1 cellular context compared by ENCODE assay signal in the genomic region with DNA sequence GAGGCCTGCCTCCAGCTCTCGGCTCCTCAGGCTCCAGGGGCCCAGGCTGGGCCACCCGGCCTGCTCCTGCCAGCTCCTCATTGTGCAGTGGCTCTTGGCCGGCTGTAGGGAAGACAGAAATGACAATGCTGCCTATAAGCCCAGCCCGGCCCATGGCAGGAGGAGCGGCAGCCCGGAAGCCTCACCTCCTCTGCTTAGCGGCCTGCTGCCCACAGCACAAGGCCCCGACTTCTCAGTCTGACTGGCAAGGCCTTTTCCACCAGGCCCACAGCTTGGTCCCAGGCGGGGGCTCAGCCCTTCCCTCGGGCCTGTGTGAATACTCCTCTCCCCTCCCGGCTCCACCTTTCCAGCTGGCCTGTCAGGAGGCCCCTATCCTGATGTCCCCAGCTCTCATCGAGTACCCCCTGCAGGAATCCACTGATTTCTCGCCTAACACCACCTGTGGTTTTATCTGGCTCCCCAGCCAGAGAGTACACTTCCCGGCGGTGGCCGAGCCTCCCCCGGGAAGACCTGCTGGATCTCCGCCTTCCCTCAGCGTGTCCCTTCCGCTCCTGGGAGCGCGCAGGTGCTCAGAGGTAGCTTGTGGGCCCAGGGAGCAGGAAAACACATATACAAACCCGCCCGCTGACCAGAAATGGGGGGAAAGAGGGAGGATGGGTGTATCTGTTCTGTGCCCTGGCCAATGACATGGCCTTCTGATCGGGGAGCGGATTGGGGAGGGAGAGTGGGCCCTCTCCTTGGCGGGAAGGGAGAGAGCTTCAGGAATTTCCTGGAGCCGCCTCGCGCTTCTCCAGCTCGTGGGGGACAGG.
TF ChIP-seq lines count a peak whose summit lies in the region.

No MANE protein-coding gene starts in this region.

TF ChIP-seq in HEK293, 187 proteins besides CTCF, POLR2A, EP300 and RAD21 (continued from another document):
- TF ChIP-seq, protein P1, sequence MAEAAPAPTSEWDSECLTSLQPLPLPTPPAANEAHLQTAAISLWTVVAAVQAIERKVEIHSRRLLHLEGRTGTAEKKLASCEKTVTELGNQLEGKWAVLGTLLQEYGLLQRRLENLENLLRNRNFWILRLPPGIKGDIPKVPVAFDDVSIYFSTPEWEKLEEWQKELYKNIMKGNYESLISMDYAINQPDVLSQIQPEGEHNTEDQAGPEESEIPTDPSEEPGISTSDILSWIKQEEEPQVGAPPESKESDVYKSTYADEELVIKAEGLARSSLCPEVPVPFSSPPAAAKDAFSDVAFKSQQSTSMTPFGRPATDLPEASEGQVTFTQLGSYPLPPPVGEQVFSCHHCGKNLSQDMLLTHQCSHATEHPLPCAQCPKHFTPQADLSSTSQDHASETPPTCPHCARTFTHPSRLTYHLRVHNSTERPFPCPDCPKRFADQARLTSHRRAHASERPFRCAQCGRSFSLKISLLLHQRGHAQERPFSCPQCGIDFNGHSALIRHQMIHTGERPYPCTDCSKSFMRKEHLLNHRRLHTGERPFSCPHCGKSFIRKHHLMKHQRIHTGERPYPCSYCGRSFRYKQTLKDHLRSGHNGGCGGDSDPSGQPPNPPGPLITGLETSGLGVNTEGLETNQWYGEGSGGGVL (tag by site-specific recombination; IDR thresholded peaks at IDR 0.05): peak; percentile 90
- TF ChIP-seq, protein P2, sequence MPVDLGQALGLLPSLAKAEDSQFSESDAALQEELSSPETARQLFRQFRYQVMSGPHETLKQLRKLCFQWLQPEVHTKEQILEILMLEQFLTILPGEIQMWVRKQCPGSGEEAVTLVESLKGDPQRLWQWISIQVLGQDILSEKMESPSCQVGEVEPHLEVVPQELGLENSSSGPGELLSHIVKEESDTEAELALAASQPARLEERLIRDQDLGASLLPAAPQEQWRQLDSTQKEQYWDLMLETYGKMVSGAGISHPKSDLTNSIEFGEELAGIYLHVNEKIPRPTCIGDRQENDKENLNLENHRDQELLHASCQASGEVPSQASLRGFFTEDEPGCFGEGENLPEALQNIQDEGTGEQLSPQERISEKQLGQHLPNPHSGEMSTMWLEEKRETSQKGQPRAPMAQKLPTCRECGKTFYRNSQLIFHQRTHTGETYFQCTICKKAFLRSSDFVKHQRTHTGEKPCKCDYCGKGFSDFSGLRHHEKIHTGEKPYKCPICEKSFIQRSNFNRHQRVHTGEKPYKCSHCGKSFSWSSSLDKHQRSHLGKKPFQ (tag by site-specific recombination; IDR thresholded peaks at IDR 0.05): no peak
- TF ChIP-seq ZFP69B (tag by site-specific recombination; IDR thresholded peaks at IDR 0.05) (peak; percentile 85), SCRT2 (tag by site-specific recombination; IDR thresholded peaks at IDR 0.05) (peak; percentile 55; the same call in 1 of the 2 replicates), ZNF366 (tag by site-specific recombination; conservative IDR thresholded peaks at IDR 0.05) (peak; percentile 43; the same call in 1 of the 2 replicates), ZNF140 (tag by site-specific recombination; IDR thresholded peaks at IDR 0.05) (no peak), RBAK (tag by site-specific recombination; IDR thresholded peaks at IDR 0.05) (no peak), ZNF324 (tag by site-specific recombination; IDR thresholded peaks at IDR 0.05) (no peak), ZSCAN30 (tag by site-specific recombination; IDR thresholded peaks at IDR 0.05) (peak; percentile 30; the same call in 1 of the 2 replicates), ZNF792 (tag by site-specific recombination; IDR thresholded peaks at IDR 0.05) (no peak), ZNF549 (tag by site-specific recombination; IDR thresholded peaks at IDR 0.05) (no peak), ZNF239 (tag by site-specific recombination; IDR thresholded peaks at IDR 0.05) (no peak), ZNF394 (tag by site-specific recombination; IDR thresholded peaks at IDR 0.05; ENCODE audit: borderline replicate concordance) (peak; percentile 69), ZNF501 (tag by site-specific recombination; IDR thresholded peaks at IDR 0.05) (no peak)
- TF ChIP-seq, protein P3, sequence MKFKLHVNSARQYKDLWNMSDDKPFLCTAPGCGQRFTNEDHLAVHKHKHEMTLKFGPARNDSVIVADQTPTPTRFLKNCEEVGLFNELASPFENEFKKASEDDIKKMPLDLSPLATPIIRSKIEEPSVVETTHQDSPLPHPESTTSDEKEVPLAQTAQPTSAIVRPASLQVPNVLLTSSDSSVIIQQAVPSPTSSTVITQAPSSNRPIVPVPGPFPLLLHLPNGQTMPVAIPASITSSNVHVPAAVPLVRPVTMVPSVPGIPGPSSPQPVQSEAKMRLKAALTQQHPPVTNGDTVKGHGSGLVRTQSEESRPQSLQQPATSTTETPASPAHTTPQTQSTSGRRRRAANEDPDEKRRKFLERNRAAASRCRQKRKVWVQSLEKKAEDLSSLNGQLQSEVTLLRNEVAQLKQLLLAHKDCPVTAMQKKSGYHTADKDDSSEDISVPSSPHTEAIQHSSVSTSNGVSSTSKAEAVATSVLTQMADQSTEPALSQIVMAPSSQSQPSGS (tag by site-specific recombination; IDR thresholded peaks at IDR 0.05; ENCODE audit: low read depth): no peak
- TF ChIP-seq, protein P4, sequence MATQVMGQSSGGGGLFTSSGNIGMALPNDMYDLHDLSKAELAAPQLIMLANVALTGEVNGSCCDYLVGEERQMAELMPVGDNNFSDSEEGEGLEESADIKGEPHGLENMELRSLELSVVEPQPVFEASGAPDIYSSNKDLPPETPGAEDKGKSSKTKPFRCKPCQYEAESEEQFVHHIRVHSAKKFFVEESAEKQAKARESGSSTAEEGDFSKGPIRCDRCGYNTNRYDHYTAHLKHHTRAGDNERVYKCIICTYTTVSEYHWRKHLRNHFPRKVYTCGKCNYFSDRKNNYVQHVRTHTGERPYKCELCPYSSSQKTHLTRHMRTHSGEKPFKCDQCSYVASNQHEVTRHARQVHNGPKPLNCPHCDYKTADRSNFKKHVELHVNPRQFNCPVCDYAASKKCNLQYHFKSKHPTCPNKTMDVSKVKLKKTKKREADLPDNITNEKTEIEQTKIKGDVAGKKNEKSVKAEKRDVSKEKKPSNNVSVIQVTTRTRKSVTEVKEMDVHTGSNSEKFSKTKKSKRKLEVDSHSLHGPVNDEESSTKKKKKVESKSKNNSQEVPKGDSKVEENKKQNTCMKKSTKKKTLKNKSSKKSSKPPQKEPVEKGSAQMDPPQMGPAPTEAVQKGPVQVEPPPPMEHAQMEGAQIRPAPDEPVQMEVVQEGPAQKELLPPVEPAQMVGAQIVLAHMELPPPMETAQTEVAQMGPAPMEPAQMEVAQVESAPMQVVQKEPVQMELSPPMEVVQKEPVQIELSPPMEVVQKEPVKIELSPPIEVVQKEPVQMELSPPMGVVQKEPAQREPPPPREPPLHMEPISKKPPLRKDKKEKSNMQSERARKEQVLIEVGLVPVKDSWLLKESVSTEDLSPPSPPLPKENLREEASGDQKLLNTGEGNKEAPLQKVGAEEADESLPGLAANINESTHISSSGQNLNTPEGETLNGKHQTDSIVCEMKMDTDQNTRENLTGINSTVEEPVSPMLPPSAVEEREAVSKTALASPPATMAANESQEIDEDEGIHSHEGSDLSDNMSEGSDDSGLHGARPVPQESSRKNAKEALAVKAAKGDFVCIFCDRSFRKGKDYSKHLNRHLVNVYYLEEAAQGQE (tag by site-specific recombination; IDR thresholded peaks at IDR 0.05): 0 out of 2 replicates have a peak, but pooled peaks have one; percentile 3
- TF ChIP-seq, protein P5, sequence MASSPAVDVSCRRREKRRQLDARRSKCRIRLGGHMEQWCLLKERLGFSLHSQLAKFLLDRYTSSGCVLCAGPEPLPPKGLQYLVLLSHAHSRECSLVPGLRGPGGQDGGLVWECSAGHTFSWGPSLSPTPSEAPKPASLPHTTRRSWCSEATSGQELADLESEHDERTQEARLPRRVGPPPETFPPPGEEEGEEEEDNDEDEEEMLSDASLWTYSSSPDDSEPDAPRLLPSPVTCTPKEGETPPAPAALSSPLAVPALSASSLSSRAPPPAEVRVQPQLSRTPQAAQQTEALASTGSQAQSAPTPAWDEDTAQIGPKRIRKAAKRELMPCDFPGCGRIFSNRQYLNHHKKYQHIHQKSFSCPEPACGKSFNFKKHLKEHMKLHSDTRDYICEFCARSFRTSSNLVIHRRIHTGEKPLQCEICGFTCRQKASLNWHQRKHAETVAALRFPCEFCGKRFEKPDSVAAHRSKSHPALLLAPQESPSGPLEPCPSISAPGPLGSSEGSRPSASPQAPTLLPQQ (tag by site-specific recombination; IDR thresholded peaks at IDR 0.05): peak; percentile 88
TF ChIP-seq in HEK293: peak in this region for 17.
